In the genomic region with DNA sequence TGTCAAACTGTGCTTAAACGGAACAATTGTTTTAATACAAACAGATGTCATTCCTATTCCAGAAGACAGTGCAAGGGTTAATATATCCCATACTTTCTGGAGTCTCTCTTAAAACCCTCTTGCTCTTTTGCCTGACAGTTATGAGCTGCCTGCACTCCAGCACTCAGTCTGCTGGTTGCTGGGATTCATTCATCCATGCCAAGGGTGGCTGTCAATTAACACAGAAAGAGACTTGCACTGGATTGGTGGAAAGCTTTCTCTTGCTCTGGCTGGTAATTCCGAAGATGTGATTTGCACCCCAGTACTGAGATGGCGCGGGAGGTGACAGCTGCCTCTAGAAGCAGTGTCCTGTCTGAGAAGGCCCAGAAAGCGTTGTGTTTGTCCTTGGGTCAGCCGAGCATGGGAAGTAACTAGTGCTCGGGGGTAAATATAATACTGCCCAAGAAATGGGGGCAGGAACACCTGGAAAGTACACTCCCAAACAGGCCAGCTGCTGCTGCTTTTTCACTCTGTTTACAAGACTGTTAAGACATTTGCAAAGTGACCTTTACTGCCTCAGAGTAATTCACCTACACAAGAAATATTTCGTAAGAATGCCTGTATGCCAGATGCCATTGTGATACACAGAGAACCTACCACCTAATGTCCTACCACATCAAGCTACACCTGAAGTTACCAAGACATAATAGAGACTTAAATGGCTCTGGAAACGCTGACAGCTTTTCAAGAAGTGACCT, we compare ENCODE assay signal across 17 cellular contexts. TPM values are rescaled to one million over a fixed set of nuclear protein-coding genes. Genes with fewer than 3 reads are reported as not detected.
"Had no signal": no experiment of that assay in that cellular context is flagged by ENCODE, and none has a peak within 500 bp of the region (broad histone marks: within the 10 kb centered on the region; RNA-seq: fewer than 3 reads in every experiment).

No MANE protein-coding gene starts in this region.

- H3K27ac Mint-ChIP-seq: activated naive CD8-positive, alpha-beta T cell; naive B cell had no signal

- H3K4me1 Mint-ChIP-seq: naive B cell had no signal

- H3K4me1 ChIP-seq: left ventricle myocardium inferior had no signal

- H3K36me3 ChIP-seq: cardiac muscle cell, left ventricle myocardium inferior, thyroid gland had no signal

- H3K27ac ChIP-seq: cardiac muscle cell, dorsolateral prefrontal cortex, left ventricle myocardium inferior, thyroid gland had no signal

- H3K9me3 Mint-ChIP-seq: naive B cell had no signal

- H3K27me3 ChIP-seq: cardiac muscle cell, dorsolateral prefrontal cortex, thyroid gland had no signal

- H3K36me3 Mint-ChIP-seq: activated naive CD8-positive, alpha-beta T cell; naive B cell had no signal

- H3K9me3 ChIP-seq: left ventricle myocardium inferior, thyroid gland had no signal

- DNase-seq: activated CD4-positive, alpha-beta T cell treated with anti-CD3 and anti-CD28 coated beads, Interleukin-2, amount 50 U/mL, for 4 hours; dorsolateral prefrontal cortex; erythroblast; foreskin melanocyte; glutamatergic neuron; hypothalamus; kidney; left ventricle myocardium inferior; mammary epithelial cell; naive B cell; stimulated activated CD4-positive, alpha-beta T cell treated with anti-CD3 and anti-CD28 coated beads, Interleukin-12 subunit alpha, Interleukin-12 subunit beta, amount 100 ng/mL, for 4 hours; stimulated activated CD4-positive, alpha-beta T cell treated with anti-CD3 and anti-CD28 coated beads, Interleukin-1b, Interleukin-23, amount 100 ng/mL, for 48 hours; stimulated activated naive CD4-positive, alpha-beta T cell treated with Interleukin-2 at 50 U/mL for 16 hours had no signal

- H3K4me3 ChIP-seq: cardiac muscle cell, dorsolateral prefrontal cortex, left ventricle myocardium inferior, thyroid gland had no signal

- H3K4me3 Mint-ChIP-seq: activated naive CD8-positive, alpha-beta T cell; naive B cell had no signal

RNA-seq across cellular contexts. Expression of a gene that starts 20.5 kb away (rescaled TPM):
- total RNA-seq: mononuclear cell had no signal
- polyA plus RNA-seq: cardiac muscle cell had no signal
